Comparison of ENCODE assay signal across 8 cellular contexts in the genomic region with DNA sequence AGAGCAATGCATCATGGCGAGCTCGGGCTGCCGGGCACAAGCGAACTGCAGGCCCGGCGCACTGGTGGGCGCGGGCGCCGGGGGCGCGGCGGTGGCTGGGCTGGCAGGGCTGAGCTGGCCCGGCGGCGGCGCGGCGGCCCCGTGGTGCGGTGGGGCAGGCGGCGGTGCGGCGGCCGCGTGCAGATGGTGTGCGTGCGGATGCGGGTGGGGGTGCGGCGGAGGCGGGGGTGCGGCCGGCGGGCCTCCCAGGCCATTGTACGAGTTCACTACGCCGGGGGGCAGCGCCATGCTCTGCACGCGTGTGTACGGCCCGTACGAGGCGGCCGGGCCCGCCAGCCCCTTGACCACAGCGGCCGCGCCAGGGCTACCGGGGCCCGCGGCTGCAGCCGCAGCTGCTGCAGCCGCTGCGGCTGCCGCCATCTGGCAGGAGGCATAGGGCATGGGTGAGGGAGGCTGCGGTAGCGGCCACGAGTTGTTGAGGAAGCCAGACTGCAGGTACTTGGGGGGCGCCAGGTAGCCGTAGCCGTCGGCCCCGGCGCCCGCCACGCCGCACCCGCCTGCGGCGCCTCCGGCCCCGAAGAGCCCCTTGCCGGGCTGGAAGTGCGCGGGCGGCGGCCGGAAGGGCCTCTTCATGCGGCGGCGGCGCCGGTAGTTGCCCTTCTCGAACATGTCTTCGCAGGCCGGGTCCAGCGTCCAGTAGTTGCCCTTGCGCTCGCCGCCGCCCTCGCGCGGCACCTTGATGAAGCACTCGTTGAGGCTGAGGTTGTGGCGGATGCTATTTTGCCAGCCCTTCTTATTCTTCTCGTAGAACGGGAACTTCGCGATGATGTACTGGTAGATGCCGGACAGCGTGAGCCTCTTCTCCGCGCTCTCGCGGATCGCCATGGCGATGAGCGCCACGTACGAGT. TPM values are rescaled to one million over a fixed set of nuclear protein-coding genes. Genes with fewer than 3 reads are reported as not detected.
DNase-seq lines count a peak whose midpoint lies in the region; ATAC-seq, FAIRE-seq and TF ChIP-seq lines count a peak whose summit lies in the region.

No MANE protein-coding gene starts in this region.

- H3K4me3 ChIP-seq in endodermal cell (ENCODE audit: low read length) = peak overlapping the region; percentile 69
- H3K4me3 ChIP-seq in naive thymus-derived CD4-positive, alpha-beta T cell (ENCODE audit: low read length) = peak overlapping the region; percentile 57

- H3K36me3 ChIP-seq in endodermal cell (ENCODE audit: control insufficient read depth, insufficient read depth, low read length) = no peaks in the 10 kb centered on the region
- no peaks in the 10 kb centered on the region for H3K36me3 ChIP-seq in naive thymus-derived CD4-positive, alpha-beta T cell (ENCODE audit: control insufficient read depth in 2 of 3, insufficient read depth in 3 of 3, low read length in 3 of 3)

- no peak overlapping the region for H3K9ac ChIP-seq in endodermal cell (ENCODE audit: extremely low read depth, low read length, poor library complexity, severe bottlenecking)

- TF ChIP-seq CTCF in endodermal cell (conservative IDR thresholded peaks at IDR 0.05) = peak; percentile 61

- POLR2A ChIA-PET in naive thymus-derived CD4-positive, alpha-beta T cell (lab: Charles Lee) = no interaction called here

- peaks cover 100% of the 10 kb centered on the region for H3K27me3 ChIP-seq in endodermal cell (ENCODE audit: control insufficient read depth, insufficient read depth, low read length, poor library complexity, severe bottlenecking)
- H3K27me3 ChIP-seq in naive thymus-derived CD4-positive, alpha-beta T cell (ENCODE audit: control insufficient read depth in 2 of 2, insufficient read depth in 2 of 2, low read length in 2 of 2) = peaks cover 8 to 69% of the 10 kb centered on the region in 2 donors

- WGBS in endodermal cell (ENCODE audit: insufficient coverage in 1 of 2, insufficient read length in 1 of 2), 2 experiments = 1 to 2% methylated on average over 40 to 114 of the region's 114 CpGs

- peaks cover 2% of the 10 kb centered on the region for H3K9me3 Mint-ChIP-seq in endodermal cell
- H3K9me3 Mint-ChIP-seq in naive thymus-derived CD4-positive, alpha-beta T cell = peaks cover 0 to 4% (median 0%) of the 10 kb centered on the region in 11 donors

- H3K27ac Mint-ChIP-seq in endodermal cell = no peak overlapping the region
- H3K27ac Mint-ChIP-seq in naive thymus-derived CD4-positive, alpha-beta T cell = peak overlapping the region in 1 of 9 donors; percentile 46

- peak; percentile 43 for DNase-seq in activated T-cell treated with anti-CD3 and anti-CD28 coated beads, Interleukin-2, amount 50 U/mL, for 1 hour
- DNase-seq in activated T-cell treated with anti-CD3 and anti-CD28 coated beads for 4 hours (no peak), OCI-M1 (lab: John Stamatoyannopoulos, UW) (peak; percentile 72), endodermal cell (peak; percentile 86), HT-29 (ENCODE audit: low spot score) (no peak), frontal cortex (ENCODE audit: low spot score in 2 of 2) (no peak), NCI-H1694 treated with DMSO at 0.1 percent for 48 hours (lab: John Stamatoyannopoulos, UW) (no peak)
- DNase-seq in naive thymus-derived CD4-positive, alpha-beta T cell = peak in 1 of 9 donors; percentile 13

- ATAC-seq in naive thymus-derived CD4-positive, alpha-beta T cell = peak; percentile 22

- intact Hi-C loops in naive thymus-derived CD4-positive, alpha-beta T cell (cut with micrococcal nuclease) = loop anchor here (1.0 to 5.0 kb wide), 4 partner anchors 9 to 1179 kb away; a partner anchor contains a TSS

- H3K27ac ChIP-seq in endodermal cell (ENCODE audit: low read depth, low read length) = no peak overlapping the region
- no peak overlapping the region for H3K27ac ChIP-seq in naive thymus-derived CD4-positive, alpha-beta T cell (ENCODE audit: low read depth, low read length)

- no peaks in the 10 kb centered on the region for H3K9me3 ChIP-seq in endodermal cell (ENCODE audit: control insufficient read depth, low read length)
- no peaks in the 10 kb centered on the region for H3K9me3 ChIP-seq in naive thymus-derived CD4-positive, alpha-beta T cell (ENCODE audit: control insufficient read depth in 2 of 3, low read length in 3 of 3)

- peak overlapping the region; percentile 52 for H3K4me3 Mint-ChIP-seq in endodermal cell
- peak overlapping the region in 9 of 10 donors; percentile 75 to 95 (median 86) for H3K4me3 Mint-ChIP-seq in naive thymus-derived CD4-positive, alpha-beta T cell

- peaks cover 94% of the 10 kb centered on the region for H3K27me3 Mint-ChIP-seq in endodermal cell (ENCODE audit: insufficient read depth)
- peaks cover 72 to 90% (median 79%) of the 10 kb centered on the region in 5 donors for H3K27me3 Mint-ChIP-seq in naive thymus-derived CD4-positive, alpha-beta T cell

- FAIRE-seq in frontal cortex (lab: Jason Lieb, UNC) = no peak

- peaks cover 34% of the 10 kb centered on the region for H3K4me1 Mint-ChIP-seq in endodermal cell
- peaks cover 26 to 55% (median 38%) of the 10 kb centered on the region in 7 donors for H3K4me1 Mint-ChIP-seq in naive thymus-derived CD4-positive, alpha-beta T cell

- peaks cover 3% of the 10 kb centered on the region for H3K4me1 ChIP-seq in endodermal cell (ENCODE audit: control insufficient read depth, insufficient read depth, low read length)
- H3K4me1 ChIP-seq in naive thymus-derived CD4-positive, alpha-beta T cell (ENCODE audit: control insufficient read depth in 2 of 2, insufficient read depth in 2 of 2, low read length in 2 of 2) = peaks cover 6 to 19% of the 10 kb centered on the region in 2 donors

- CTCF ChIA-PET in naive thymus-derived CD4-positive, alpha-beta T cell (lab: Charles Lee) = no interaction called here

- H3K36me3 Mint-ChIP-seq in endodermal cell (ENCODE audit: low read depth) = no peaks in the 10 kb centered on the region
- H3K36me3 Mint-ChIP-seq in naive thymus-derived CD4-positive, alpha-beta T cell = peaks cover 0 to 2% (median 0%) of the 10 kb centered on the region in 5 donors

RNA-seq across cellular contexts. Expression of a gene that starts 1.0 kb away (rescaled TPM):
- under 1 TPM; 0.11 to 0.24 TPM for total RNA-seq in endodermal cell
- 0.21 TPM for polyA plus RNA-seq in endodermal cell (2013, experiment 1 of 2)
- polyA plus RNA-seq in endodermal cell (2013, experiment 2 of 2) = 0.12 TPM
- total RNA-seq in naive thymus-derived CD4-positive, alpha-beta T cell = not detected
- polyA plus RNA-seq in naive thymus-derived CD4-positive, alpha-beta T cell = not detected
- total RNA-seq in HT-29 (2014; rRNA removed; shearing (Covaris generic)) = not detected in 2 replicates
- total RNA-seq in frontal cortex = under 0.01 TPM

RNA-seq across cellular contexts. Expression of a gene that starts 1.1 kb away (rescaled TPM):
- total RNA-seq in endodermal cell = under 1 TPM; 0.24 to 0.40 TPM
- polyA plus RNA-seq in endodermal cell (2013, experiment 1 of 2) = 0.07 TPM
- not detected for polyA plus RNA-seq in endodermal cell (2013, experiment 2 of 2)
- total RNA-seq in naive thymus-derived CD4-positive, alpha-beta T cell = not detected
- not detected for polyA plus RNA-seq in naive thymus-derived CD4-positive, alpha-beta T cell
- total RNA-seq in HT-29 (2014; rRNA removed; shearing (Covaris generic)) = not detected in 2 replicates
- total RNA-seq in frontal cortex = 0.41 TPM

Comparison
In these comparisons a context has a peak if more than half of its experiments do, and no peak if none do; other contexts are left out.
1. DNase-seq: peak in activated T-cell treated with anti-CD3 and anti-CD28 coated beads, Interleukin-2, amount 50 U/mL, for 1 hour (single experiment), OCI-M1 (single experiment) and endodermal cell (single experiment); none in activated T-cell treated with anti-CD3 and anti-CD28 coated beads for 4 hours (single experiment), HT-29 (single experiment), frontal cortex (0 of 2) and NCI-H1694 treated with DMSO at 0.1 percent for 48 hours (single experiment).